In genomic region chr16:22645868-22646267, GRCh38 we compare ENCODE assay signal across 30 cellular contexts.
"Had no signal": no experiment of that assay in that cellular context is flagged by ENCODE, and none has a peak within 500 bp of the region (broad histone marks: within the 10 kb centered on the region; RNA-seq: fewer than 3 reads in every experiment).

No MANE protein-coding gene starts in this region.

- ATAC-seq: naive thymus-derived CD8-positive, alpha-beta T cell; psoas muscle; right cardiac atrium; right lobe of liver; stimulated activated effector memory CD8-positive, alpha-beta T cell treated with anti-CD3 and anti-CD28 coated beads, Interleukin-12 subunit alpha, Interleukin-12 subunit beta, amount 100 ng/mL, for 72 hours; stimulated activated naive B cell treated with anti-CD40 and anti-IgM and Interleukin-4, amounts not matched to agents 10 μg/mL and 1 μg/mL and 100 μg/mL, for 72 hours; upper lobe of right lung had no signal

- H3K36me3 Mint-ChIP-seq: naive thymus-derived CD8-positive, alpha-beta T cell; natural killer cell treated with Interleukin-12 subunit alpha and Interleukin-12 subunit beta and Interleukin-15 and Interleukin-18, amount 100 ng/mL, for 72 hours; stimulated activated effector memory CD8-positive, alpha-beta T cell treated with anti-CD3 and anti-CD28 coated beads, Interleukin-12 subunit alpha, Interleukin-12 subunit beta, amount 100 ng/mL, for 72 hours; stimulated activated naive B cell treated with anti-CD40 and anti-IgM and Interleukin-4, amounts not matched to agents 10 μg/mL and 1 μg/mL and 100 μg/mL, for 72 hours; type B pancreatic cell had no signal

- H3K79me2 ChIP-seq: parathyroid adenoma had no signal

- H2AFZ ChIP-seq: parathyroid adenoma had no signal

- H3K4me1 Mint-ChIP-seq: naive thymus-derived CD8-positive, alpha-beta T cell; nephron progenitor cell; neural crest cell; stimulated activated effector memory CD8-positive, alpha-beta T cell treated with anti-CD3 and anti-CD28 coated beads, Interleukin-12 subunit alpha, Interleukin-12 subunit beta, amount 100 ng/mL, for 72 hours; stimulated activated naive B cell treated with anti-CD40 and anti-IgM and Interleukin-4, amounts not matched to agents 10 μg/mL and 1 μg/mL and 100 μg/mL, for 72 hours had no signal

- H3K27me3 Mint-ChIP-seq: natural killer cell treated with Interleukin-12 subunit alpha and Interleukin-12 subunit beta and Interleukin-15 and Interleukin-18, amount 100 ng/mL, for 72 hours; progenitor cell of endocrine pancreas; stimulated activated naive B cell treated with anti-CD40 and anti-IgM and Interleukin-4, amounts not matched to agents 10 μg/mL and 1 μg/mL and 100 μg/mL, for 72 hours; stimulated activated naive CD8-positive, alpha-beta T cell treated with anti-CD3 and anti-CD28 coated beads, Interleukin-15, Interleukin-2, amounts not matched to agents 100 ng/mL and 50 ng/mL, for 24 hours; type B pancreatic cell had no signal

- H3K27me3 ChIP-seq: ovary, testis had no signal

- H3K4me1 ChIP-seq: parathyroid adenoma, psoas muscle, right lobe of liver, sigmoid colon, stomach, testis, tibial artery, transverse colon, upper lobe of right lung, uterus had no signal

- H3K27ac ChIP-seq: neutrophil, ovary, parathyroid adenoma, psoas muscle, right lobe of liver, sigmoid colon, stomach, testis, tibial artery, transverse colon, upper lobe of right lung, uterus had no signal

- H3K36me3 ChIP-seq: neutrophil, ovary, right lobe of liver, sigmoid colon, stomach, tibial artery, transverse colon, upper lobe of right lung, uterus had no signal

- H3K9me3 Mint-ChIP-seq: naive thymus-derived CD8-positive, alpha-beta T cell; natural killer cell treated with Interleukin-12 subunit alpha and Interleukin-12 subunit beta and Interleukin-15 and Interleukin-18, amount 100 ng/mL, for 72 hours; nephron progenitor cell; neural crest cell; stimulated activated effector memory CD8-positive, alpha-beta T cell treated with anti-CD3 and anti-CD28 coated beads, Interleukin-12 subunit alpha, Interleukin-12 subunit beta, amount 100 ng/mL, for 72 hours; stimulated activated naive B cell treated with anti-CD40 and anti-IgM and Interleukin-4, amounts not matched to agents 10 μg/mL and 1 μg/mL and 100 μg/mL, for 72 hours; stimulated activated naive CD8-positive, alpha-beta T cell treated with anti-CD3 and anti-CD28 coated beads, Interleukin-15, Interleukin-2, amounts not matched to agents 100 ng/mL and 50 ng/mL, for 24 hours; type B pancreatic cell had no signal

- H3K4me3 Mint-ChIP-seq: naive thymus-derived CD8-positive, alpha-beta T cell; natural killer cell treated with Interleukin-12 subunit alpha and Interleukin-12 subunit beta and Interleukin-15 and Interleukin-18, amount 100 ng/mL, for 72 hours; nephron progenitor cell; neural crest cell; stimulated activated effector memory CD8-positive, alpha-beta T cell treated with anti-CD3 and anti-CD28 coated beads, Interleukin-12 subunit alpha, Interleukin-12 subunit beta, amount 100 ng/mL, for 72 hours; stimulated activated naive B cell treated with anti-CD40 and anti-IgM and Interleukin-4, amounts not matched to agents 10 μg/mL and 1 μg/mL and 100 μg/mL, for 72 hours; stimulated activated naive CD8-positive, alpha-beta T cell treated with anti-CD3 and anti-CD28 coated beads, Interleukin-15, Interleukin-2, amounts not matched to agents 100 ng/mL and 50 ng/mL, for 24 hours; type B pancreatic cell had no signal

- DNase-seq: naive thymus-derived CD8-positive, alpha-beta T cell; nephron progenitor cell; nucleus accumbens; ovary; posterior cingulate gyrus; psoas muscle; right cardiac atrium; sigmoid colon; small intestine; stimulated activated CD4-positive, alpha-beta T cell treated with anti-CD3 and anti-CD28 coated beads, Interleukin-15, amount 100 ng/mL, for 24 hours; stimulated activated CD4-positive, alpha-beta T cell treated with anti-CD3 and anti-CD28 coated beads, Interleukin-2, amount 100 ng/mL, for 24 hours; stimulated activated CD4-positive, alpha-beta T cell treated with anti-CD3 and anti-CD28 coated beads, Interleukin-2, amount 100 ng/mL, for 48 hours; stimulated activated CD4-positive, alpha-beta T cell treated with anti-CD3 and anti-CD28 coated beads, Interleukin-4, amount 100 ng/mL, for 24 hours; stimulated activated naive B cell treated with anti-CD40 and anti-IgM and Interleukin-4, amounts not matched to agents 10 μg/mL and 1 μg/mL and 100 μg/mL, for 72 hours; stimulated activated naive CD4-positive, alpha-beta T cell treated with Interleukin-2 at 50 U/mL for 16 hours; stomach; testis; tibial artery; transverse colon; upper lobe of right lung; uterus had no signal

- H3K27ac Mint-ChIP-seq: naive thymus-derived CD8-positive, alpha-beta T cell; natural killer cell treated with Interleukin-12 subunit alpha and Interleukin-12 subunit beta and Interleukin-15 and Interleukin-18, amount 100 ng/mL, for 72 hours; nephron progenitor cell; progenitor cell of endocrine pancreas; stimulated activated effector memory CD8-positive, alpha-beta T cell treated with anti-CD3 and anti-CD28 coated beads, Interleukin-12 subunit alpha, Interleukin-12 subunit beta, amount 100 ng/mL, for 72 hours; stimulated activated naive B cell treated with anti-CD40 and anti-IgM and Interleukin-4, amounts not matched to agents 10 μg/mL and 1 μg/mL and 100 μg/mL, for 72 hours; stimulated activated naive CD8-positive, alpha-beta T cell treated with anti-CD3 and anti-CD28 coated beads, Interleukin-15, Interleukin-2, amounts not matched to agents 100 ng/mL and 50 ng/mL, for 24 hours; type B pancreatic cell had no signal

- H3K9me3 ChIP-seq: neutrophil, ovary, psoas muscle, right lobe of liver, sigmoid colon, stomach, testis, tibial artery, transverse colon, upper lobe of right lung, uterus had no signal

- H3K9ac ChIP-seq: parathyroid adenoma had no signal

- H3K4me3 ChIP-seq: ovary, psoas muscle, right lobe of liver, sigmoid colon, stomach, testis, tibial artery, transverse colon, upper lobe of right lung, uterus had no signal
